9 cellular contexts compared by ENCODE assay signal in genomic region chr5:150155258-150156032, GRCh38. TPM values are rescaled to one million over a fixed set of nuclear protein-coding genes. Genes with fewer than 3 reads are reported as not detected.
DNase-seq lines count a peak whose midpoint lies in the region; ATAC-seq and TF ChIP-seq lines count a peak whose summit lies in the region.
"Had no signal": no experiment of that assay in that cellular context is flagged by ENCODE, and none has a peak within 500 bp of the region (broad histone marks: within the 10 kb centered on the region; RNA-seq: fewer than 3 reads in every experiment).

Gene PDGFRB, minus strand, starts transcription at chr5:150155845. Its CDS starts 18,798 bp downstream, at chr5:150137047.

- no peaks in the 10 kb centered on the region for H3K9me3 Mint-ChIP-seq in activated CD4-positive, alpha-beta T cell treated with anti-CD3 and anti-CD28 coated beads, Interleukin-2, amount 10 ng/mL, durations not matched to agents 24 days and 14 days

- H3K27ac ChIP-seq in dorsolateral prefrontal cortex: peak within 1 kb of the TSS; percentile 42 to 96 (median 84)
- peak within 1 kb of the TSS; percentile 70 for H3K27ac ChIP-seq in lower lobe of right lung
- H3K27ac ChIP-seq: VCaP had no signal

- peaks cover 26% of the 10 kb centered on the region for H3K4me1 ChIP-seq in ES-I3 (ENCODE audit: insufficient read depth, low read length)
- H3K4me1 ChIP-seq in lower lobe of right lung: peaks cover 18% of the 10 kb centered on the region

- H3K27me3 ChIP-seq in dorsolateral prefrontal cortex: no peaks in the 10 kb centered on the region
- H3K27me3 ChIP-seq in lower lobe of right lung (ENCODE audit: low read depth): no peaks in the 10 kb centered on the region

- H3K4me3 Mint-ChIP-seq in activated CD4-positive, alpha-beta T cell treated with anti-CD3 and anti-CD28 coated beads, Interleukin-2, amount 10 ng/mL, durations not matched to agents 24 days and 14 days: peak within 1 kb of the TSS; percentile 80

- H3K36me3 ChIP-seq in ES-I3 (ENCODE audit: insufficient read depth, low read length) (no peaks in the 10 kb centered on the region), lower lobe of right lung (no peaks in the 10 kb centered on the region)

- peak within 1 kb of the TSS; percentile 44 to 76 (median 65) for H3K4me3 ChIP-seq in dorsolateral prefrontal cortex
- peak within 1 kb of the TSS; percentile 54 for H3K4me3 ChIP-seq in lower lobe of right lung

- no peaks in the 10 kb centered on the region for H3K9me3 ChIP-seq in ES-I3 (ENCODE audit: control insufficient read depth, insufficient read depth, low read length)
- H3K9me3 ChIP-seq in lower lobe of right lung: no peaks in the 10 kb centered on the region

- peak; percentile 73 for DNase-seq in activated CD4-positive, alpha-beta T cell treated with anti-CD3 and anti-CD28 coated beads, Interleukin-2, amount 10 ng/mL, durations not matched to agents 24 days and 14 days
- DNase-seq in dorsolateral prefrontal cortex (peak; percentile 49 to 87 (median 78)), lower lobe of right lung (peak; percentile 70), NOMO-1 (lab: John Stamatoyannopoulos, UW; ENCODE audit: unreplicated experiment in 2 of 2) (no peak), Kasumi-1 (lab: John Stamatoyannopoulos, UW) (no peak)
- DNase-seq in stimulated activated CD8-positive, alpha-beta memory T cell treated with anti-CD3 and anti-CD28 coated beads, Interleukin-15, amount 100 ng/mL, for 48 hours (ENCODE audit: low read depth in 2 of 2): peak; percentile 28 to 29

- peak within 1 kb of the TSS; percentile 61 for H3K27ac Mint-ChIP-seq in activated CD4-positive, alpha-beta T cell treated with anti-CD3 and anti-CD28 coated beads, Interleukin-2, amount 10 ng/mL, durations not matched to agents 24 days and 14 days

- H3K4me1 Mint-ChIP-seq in activated CD4-positive, alpha-beta T cell treated with anti-CD3 and anti-CD28 coated beads, Interleukin-2, amount 10 ng/mL, durations not matched to agents 24 days and 14 days: peaks cover 11% of the 10 kb centered on the region

- peaks cover 31% of the 10 kb centered on the region for H3K27me3 Mint-ChIP-seq in activated CD4-positive, alpha-beta T cell treated with anti-CD3 and anti-CD28 coated beads, Interleukin-2, amount 10 ng/mL, durations not matched to agents 24 days and 14 days

- H3K9ac ChIP-seq in ES-I3 (ENCODE audit: low read depth, low read length): peak within 1 kb of the TSS; percentile 52

- TF ChIP-seq CTCF in dorsolateral prefrontal cortex (IDR thresholded peaks at IDR 0.05 in 54 of 56, conservative IDR thresholded peaks at IDR 0.05 in 2 of 56; ENCODE audit: low read depth in 1 of 56, partially characterized antibody in 56 of 56) (peak in 1 of 56 donors; percentile 12), lower lobe of right lung (IDR thresholded peaks at IDR 0.05) (no peak)

- intact Hi-C loops in activated CD4-positive, alpha-beta T cell treated with anti-CD3 and anti-CD28 coated beads, Interleukin-2, amount 10 ng/mL, durations not matched to agents 24 days and 14 days (cut with micrococcal nuclease): no loop called here
- intact Hi-C loops in dorsolateral prefrontal cortex (cut with DNase I): loop anchor here in 1 of 2 donors (10.0 kb wide), 1 partner anchor 289 kb away; the partner anchor contains the start of gene RPS14
- intact Hi-C loops in lower lobe of right lung (cut with DNase I): no loop called here

- ATAC-seq in HG02678 (IDR thresholded peaks at IDR 0.05; ENCODE audit: unreplicated experiment) (peak; percentile 43), lower lobe of right lung (peak; percentile 74 to 82)

- H3K36me3 Mint-ChIP-seq in activated CD4-positive, alpha-beta T cell treated with anti-CD3 and anti-CD28 coated beads, Interleukin-2, amount 10 ng/mL, durations not matched to agents 24 days and 14 days (ENCODE audit: low read depth): peaks cover 1% of the 10 kb centered on the region

RNA-seq across cellular contexts. Expression of gene PDGFRB, which starts in this region (rescaled TPM):
- total RNA-seq in activated CD4-positive, alpha-beta T cell treated with anti-CD3 and anti-CD28 coated beads, Interleukin-2, amount 10 ng/mL, durations not matched to agents 24 days and 14 days: 0.62 and 1.5 TPM in 2 replicates
- total RNA-seq in dorsolateral prefrontal cortex: 100 to 1,000 TPM in 13 of 120 experiments, 10 to 100 TPM in 107; 34.7 to 209 (median 68.0) TPM
- 89.3 TPM for total RNA-seq in lower lobe of right lung

Comparison
In these comparisons a context has a peak if more than half of its experiments do, and no peak if none do; other contexts are left out.
1. RNA of gene PDGFRB (total RNA-seq): 89.3 TPM in lower lobe of right lung (single experiment) and 34.7 to 209 TPM in dorsolateral prefrontal cortex; 0.62 to 1.5 TPM in activated CD4-positive, alpha-beta T cell treated with anti-CD3 and anti-CD28 coated beads, Interleukin-2, amount 10 ng/mL, durations not matched to agents 24 days and 14 days; every median in the first group is over 10 times any median in the second.
2. DNase-seq: peak in activated CD4-positive, alpha-beta T cell treated with anti-CD3 and anti-CD28 coated beads, Interleukin-2, amount 10 ng/mL, durations not matched to agents 24 days and 14 days (single experiment), dorsolateral prefrontal cortex (10 of 10), lower lobe of right lung (single experiment) and stimulated activated CD8-positive, alpha-beta memory T cell treated with anti-CD3 and anti-CD28 coated beads, Interleukin-15, amount 100 ng/mL, for 48 hours (2 of 2); none in NOMO-1 (0 of 2) and Kasumi-1 (0 of 2).